In genomic region chr18:62073461-62073860, GRCh38 we compare ENCODE assay signal across 27 cellular contexts.
"Had no signal": no experiment of that assay in that cellular context is flagged by ENCODE, and none has a peak within 500 bp of the region (broad histone marks: within the 10 kb centered on the region; RNA-seq: fewer than 3 reads in every experiment).

No MANE protein-coding gene starts in this region.

- H3K4me2 ChIP-seq: PC-9 had no signal

- H3K27ac Mint-ChIP-seq: activated CD4-positive, alpha-beta T cell treated with anti-CD3 and anti-CD28 coated beads, Interleukin-2, amount 10 ng/mL, durations not matched to agents 24 days and 14 days; activated CD8-positive, alpha-beta T cell treated with anti-CD3 and anti-CD28 coated beads for 36 hours; activated naive CD8-positive, alpha-beta T cell treated with anti-CD3 and anti-CD28 coated beads for 36 hours; activated T-cell treated with anti-CD3 and anti-CD28 coated beads, Interleukin-2, amount 50 U/mL, for 72 hours; activated T-helper 17 cell treated with anti-CD3 and anti-CD28 coated beads, Interleukin-2, amount 50 U/mL, for 72 hours had no signal

- H3K4me1 Mint-ChIP-seq: activated CD4-positive, alpha-beta T cell treated with anti-CD3 and anti-CD28 coated beads, Interleukin-2, amount 10 ng/mL, durations not matched to agents 24 days and 14 days; activated naive CD8-positive, alpha-beta T cell treated with anti-CD3 and anti-CD28 coated beads for 36 hours; activated T-helper 17 cell treated with anti-CD3 and anti-CD28 coated beads, Interleukin-2, amount 50 U/mL, for 72 hours had no signal

- H3K9me3 Mint-ChIP-seq: activated CD4-positive, alpha-beta T cell treated with anti-CD3 and anti-CD28 coated beads, Interleukin-2, amount 10 ng/mL, durations not matched to agents 24 days and 14 days; activated CD8-positive, alpha-beta T cell treated with anti-CD3 and anti-CD28 coated beads for 36 hours; activated naive CD8-positive, alpha-beta T cell treated with anti-CD3 and anti-CD28 coated beads for 36 hours had no signal

- H3K27ac ChIP-seq: brain microvascular endothelial cell, PC-9 had no signal

- H3K27me3 Mint-ChIP-seq: activated CD4-positive, alpha-beta T cell treated with anti-CD3 and anti-CD28 coated beads, Interleukin-2, amount 10 ng/mL, durations not matched to agents 24 days and 14 days; activated CD8-positive, alpha-beta T cell treated with anti-CD3 and anti-CD28 coated beads for 36 hours; activated naive CD8-positive, alpha-beta T cell treated with anti-CD3 and anti-CD28 coated beads for 36 hours; activated T-helper 17 cell treated with anti-CD3 and anti-CD28 coated beads, Interleukin-2, amount 50 U/mL, for 72 hours had no signal

- H3K27me3 ChIP-seq: brain microvascular endothelial cell had no signal

- H3K36me3 ChIP-seq: brain microvascular endothelial cell had no signal

- H2AFZ ChIP-seq: PC-9 had no signal

- H3K4me3 Mint-ChIP-seq: activated CD4-positive, alpha-beta T cell treated with anti-CD3 and anti-CD28 coated beads, Interleukin-2, amount 10 ng/mL, durations not matched to agents 24 days and 14 days; activated CD8-positive, alpha-beta T cell treated with anti-CD3 and anti-CD28 coated beads for 36 hours; activated naive CD8-positive, alpha-beta T cell treated with anti-CD3 and anti-CD28 coated beads for 36 hours; activated T-cell treated with anti-CD3 and anti-CD28 coated beads, Interleukin-2, amount 50 U/mL, for 72 hours; activated T-helper 17 cell treated with anti-CD3 and anti-CD28 coated beads, Interleukin-2, amount 50 U/mL, for 72 hours had no signal

- DNase-seq: activated CD4-positive, alpha-beta T cell treated with anti-CD3 and anti-CD28 coated beads, Interleukin-2, amount 10 ng/mL, durations not matched to agents 24 days and 14 days; activated CD4-positive, alpha-beta T cell treated with anti-CD3 and anti-CD28 coated beads, Interleukin-2, amount 50 U/mL, for 4 hours; activated CD8-positive, alpha-beta T cell treated with anti-CD3 and anti-CD28 coated beads for 36 hours; activated effector memory CD4-positive, alpha-beta T cell treated with anti-CD3 and anti-CD28 coated beads, Interleukin-2, amount 50 U/mL, for 16 hours; activated naive CD4-positive, alpha-beta T cell; activated naive CD4-positive, alpha-beta T cell treated with anti-CD3 and anti-CD28 coated beads, Interleukin-2, amount 50 U/mL, for 16 hours; activated naive CD8-positive, alpha-beta T cell treated with anti-CD3 and anti-CD28 coated beads for 36 hours; activated T-cell treated with anti-CD3 and anti-CD28 coated beads, Interleukin-2, amount 50 U/mL, for 1 hour; activated T-cell treated with anti-CD3 and anti-CD28 coated beads, Interleukin-2, amount 50 U/mL, for 72 hours; amniotic stem cell; aorta; brain microvascular endothelial cell; central memory CD4-positive, alpha-beta T cell; Karpas-422; MM.1S; MV-4-11; NCI-H1092; NCI-H1436 treated with DMSO at 0.1 percent for 48 hours; NCI-H1694 treated with DMSO at 0.1 percent for 48 hours; NCI-H2029; NCI-H345; NCI-H524 treated with DMSO at 0.1 percent for 48 hours; PC-9; Right ventricle myocardium superior; SW 1271; T1000 had no signal

- H3K4me3 ChIP-seq: PC-9 had no signal
